26 cellular contexts compared by ENCODE assay signal in genomic region chr11:83175815-83176214, GRCh38. TPM values are rescaled to one million over a fixed set of nuclear protein-coding genes. Genes with fewer than 3 reads are reported as not detected.
A peak's percentile ranks its signal among the peaks of the same experiment; 100 is the strongest.
DNase-seq lines count a peak whose midpoint lies in the region; ATAC-seq and TF ChIP-seq lines count a peak whose summit lies in the region.
"Had no signal": no experiment of that assay in that cellular context is flagged by ENCODE, and none has a peak within 500 bp of the region (broad histone marks: within the 10 kb centered on the region; RNA-seq: fewer than 3 reads in every experiment).

No MANE protein-coding gene starts in this region.

- no peak overlapping the region for H3K4me3 Mint-ChIP-seq in stimulated activated naive CD8-positive, alpha-beta T cell treated with anti-CD3 and anti-CD28 coated beads, Interleukin-15, amount 100 ng/mL, for 72 hours
- H3K4me3 Mint-ChIP-seq in activated naive CD8-positive, alpha-beta T cell, result no peak overlapping the region
- H3K4me3 Mint-ChIP-seq in stimulated activated naive CD8-positive, alpha-beta T cell treated with anti-CD3 and anti-CD28 coated beads, Interleukin-15, Interleukin-2, amounts not matched to agents 100 ng/mL and 50 ng/mL, for 24 hours, result no peak overlapping the region
- H3K4me3 Mint-ChIP-seq: mesothelial cell of epicardium, neural crest cell, WTC11 had no signal

- H3K9me3 Mint-ChIP-seq in stimulated activated naive CD8-positive, alpha-beta T cell treated with anti-CD3 and anti-CD28 coated beads, Interleukin-15, amount 100 ng/mL, for 72 hours, result no peaks in the 10 kb centered on the region
- no peaks in the 10 kb centered on the region for H3K9me3 Mint-ChIP-seq in activated naive CD8-positive, alpha-beta T cell (ENCODE audit: low read depth)
- H3K9me3 Mint-ChIP-seq in stimulated activated naive CD8-positive, alpha-beta T cell treated with anti-CD3 and anti-CD28 coated beads, Interleukin-15, Interleukin-2, amounts not matched to agents 100 ng/mL and 50 ng/mL, for 24 hours, result no peaks in the 10 kb centered on the region
- H3K9me3 Mint-ChIP-seq: mesothelial cell of epicardium, neural crest cell, WTC11 had no signal

- peaks cover 51% of the 10 kb centered on the region for H3K4me1 Mint-ChIP-seq in stimulated activated naive CD8-positive, alpha-beta T cell treated with anti-CD3 and anti-CD28 coated beads, Interleukin-15, amount 100 ng/mL, for 72 hours
- H3K4me1 Mint-ChIP-seq in activated naive CD8-positive, alpha-beta T cell (ENCODE audit: low read depth), result peaks cover 61% of the 10 kb centered on the region
- H3K4me1 Mint-ChIP-seq in stimulated activated naive CD8-positive, alpha-beta T cell treated with anti-CD3 and anti-CD28 coated beads, Interleukin-15, Interleukin-2, amounts not matched to agents 100 ng/mL and 50 ng/mL, for 24 hours (ENCODE audit: low read depth), result peaks cover 58% of the 10 kb centered on the region
- H3K4me1 Mint-ChIP-seq: WTC11 had no signal

- ATAC-seq in stimulated activated naive CD8-positive, alpha-beta T cell treated with anti-CD3 and anti-CD28 coated beads, Interleukin-15, Interleukin-2, amounts not matched to agents 100 U/mL and 50 U/mL, for 24 hours, result peak; percentile 71
- no peak for ATAC-seq in stimulated activated naive CD8-positive, alpha-beta T cell treated with anti-CD3 and anti-CD28 coated beads, Interleukin-15, amount 100 ng/mL, for 72 hours
- ATAC-seq in left colon (peak; percentile 89), HG02763 (IDR thresholded peaks at IDR 0.05; ENCODE audit: unreplicated experiment) (no peak)
- ATAC-seq: left cardiac atrium, WTC11 had no signal

- H3K9me3 ChIP-seq in BE2C, result no peaks in the 10 kb centered on the region
- H3K9me3 ChIP-seq: stomach, tibial artery had no signal

- no peak overlapping the region for H3K4me3 ChIP-seq in BE2C (ENCODE audit: low read depth, low read length)
- H3K4me3 ChIP-seq: stomach, tibial artery had no signal

- no peaks in the 10 kb centered on the region; the same call in 1 of the 2 replicates for H3K4me1 ChIP-seq in BE2C

- intact Hi-C loops in left colon (cut with DNase I, micrococcal nuclease), result no loop called here

- peak overlapping the region in 1 of 2 donors; percentile 54 for H3K27ac Mint-ChIP-seq in stimulated activated naive CD8-positive, alpha-beta T cell treated with anti-CD3 and anti-CD28 coated beads, Interleukin-15, amount 100 ng/mL, for 72 hours
- H3K27ac Mint-ChIP-seq in activated naive CD8-positive, alpha-beta T cell, result peak overlapping the region; percentile 24
- peak overlapping the region; percentile 75 for H3K27ac Mint-ChIP-seq in stimulated activated naive CD8-positive, alpha-beta T cell treated with anti-CD3 and anti-CD28 coated beads, Interleukin-15, Interleukin-2, amounts not matched to agents 100 ng/mL and 50 ng/mL, for 24 hours
- H3K27ac Mint-ChIP-seq: mesothelial cell of epicardium, WTC11 had no signal

- TF ChIP-seq CTCF in BE2C (IDR thresholded peaks at IDR 0.05; ENCODE audit: low read depth, low read length), result no peak

- peaks cover 90% of the 10 kb centered on the region for H3K36me3 ChIP-seq in BE2C

- H3K27me3 ChIP-seq in BE2C, result no peaks in the 10 kb centered on the region
- H3K27me3 ChIP-seq: stomach, tibial artery had no signal

- H3K36me3 Mint-ChIP-seq in activated naive CD8-positive, alpha-beta T cell, result peaks cover 10% of the 10 kb centered on the region
- H3K36me3 Mint-ChIP-seq in stimulated activated naive CD8-positive, alpha-beta T cell treated with anti-CD3 and anti-CD28 coated beads, Interleukin-15, Interleukin-2, amounts not matched to agents 100 ng/mL and 50 ng/mL, for 24 hours (ENCODE audit: low read depth), result peaks cover 60% of the 10 kb centered on the region

- H3K27me3 Mint-ChIP-seq in stimulated activated naive CD8-positive, alpha-beta T cell treated with anti-CD3 and anti-CD28 coated beads, Interleukin-15, amount 100 ng/mL, for 72 hours, result no peaks in the 10 kb centered on the region
- no peaks in the 10 kb centered on the region for H3K27me3 Mint-ChIP-seq in activated naive CD8-positive, alpha-beta T cell
- H3K27me3 Mint-ChIP-seq in stimulated activated naive CD8-positive, alpha-beta T cell treated with anti-CD3 and anti-CD28 coated beads, Interleukin-15, Interleukin-2, amounts not matched to agents 100 ng/mL and 50 ng/mL, for 24 hours, result no peaks in the 10 kb centered on the region

- DNase-seq in stimulated activated naive CD8-positive, alpha-beta T cell treated with anti-CD3 and anti-CD28 coated beads, Interleukin-15, Interleukin-2, amounts not matched to agents 100 U/mL and 50 U/mL, for 24 hours, result no peak
- DNase-seq in stimulated activated naive CD8-positive, alpha-beta T cell treated with anti-CD3 and anti-CD28 coated beads, Interleukin-15, amount 100 ng/mL, for 72 hours, result no peak
- DNase-seq in left colon (no peak), SIG-M5 treated with dmso at 0.1 percent for 504 hours (lab: John Stamatoyannopoulos, UW; ENCODE audit: unreplicated experiment) (no peak), BE2C (no peak)
- DNase-seq: ACHN; activated CD4-positive, alpha-beta T cell treated with anti-CD3 and anti-CD28 coated beads, Interleukin-2, amount 50 U/mL, for 48 hours; aorta; head of caudate nucleus; IMR-90; left cardiac atrium; NCI-H1105; NCI-H2029; NCI-H2227 treated with DMSO at 0.1 percent for 48 hours; NCI-H774; right cardiac atrium; RPMI8226; stimulated activated CD4-positive, alpha-beta T cell treated with anti-CD3 and anti-CD28 coated beads, Interleukin-4, amount 100 ng/mL, for 24 hours; stomach; tibial artery had no signal

RNA-seq across cellular contexts. Expression of gene ANKRD42, which starts 17.7 kb away (rescaled TPM):
- total RNA-seq in left colon, result 1 to 10 TPM; 7.2 to 8.6 TPM
- polyA plus RNA-seq in BE2C (2012; ENCODE audit: insufficient read depth, insufficient read length, low read depth), result 2.2 TPM

RNA-seq across cellular contexts. Expression of gene PCF11, which starts 18.9 kb away (rescaled TPM):
- total RNA-seq in left colon, result 10 to 100 TPM; 50.7 to 52.0 TPM
- 78.5 TPM for polyA plus RNA-seq in BE2C (2012; ENCODE audit: insufficient read depth, insufficient read length, low read depth)

Comparison
In these comparisons a context has a peak if more than half of its experiments do, and no peak if none do; other contexts are left out.
1. ATAC-seq: peak in stimulated activated naive CD8-positive, alpha-beta T cell treated with anti-CD3 and anti-CD28 coated beads, Interleukin-15, Interleukin-2, amounts not matched to agents 100 U/mL and 50 U/mL, for 24 hours (single experiment) and left colon (single experiment); none in stimulated activated naive CD8-positive, alpha-beta T cell treated with anti-CD3 and anti-CD28 coated beads, Interleukin-15, amount 100 ng/mL, for 72 hours (single experiment) and HG02763 (single experiment).